8 cellular contexts compared by ENCODE assay signal in the genomic region with DNA sequence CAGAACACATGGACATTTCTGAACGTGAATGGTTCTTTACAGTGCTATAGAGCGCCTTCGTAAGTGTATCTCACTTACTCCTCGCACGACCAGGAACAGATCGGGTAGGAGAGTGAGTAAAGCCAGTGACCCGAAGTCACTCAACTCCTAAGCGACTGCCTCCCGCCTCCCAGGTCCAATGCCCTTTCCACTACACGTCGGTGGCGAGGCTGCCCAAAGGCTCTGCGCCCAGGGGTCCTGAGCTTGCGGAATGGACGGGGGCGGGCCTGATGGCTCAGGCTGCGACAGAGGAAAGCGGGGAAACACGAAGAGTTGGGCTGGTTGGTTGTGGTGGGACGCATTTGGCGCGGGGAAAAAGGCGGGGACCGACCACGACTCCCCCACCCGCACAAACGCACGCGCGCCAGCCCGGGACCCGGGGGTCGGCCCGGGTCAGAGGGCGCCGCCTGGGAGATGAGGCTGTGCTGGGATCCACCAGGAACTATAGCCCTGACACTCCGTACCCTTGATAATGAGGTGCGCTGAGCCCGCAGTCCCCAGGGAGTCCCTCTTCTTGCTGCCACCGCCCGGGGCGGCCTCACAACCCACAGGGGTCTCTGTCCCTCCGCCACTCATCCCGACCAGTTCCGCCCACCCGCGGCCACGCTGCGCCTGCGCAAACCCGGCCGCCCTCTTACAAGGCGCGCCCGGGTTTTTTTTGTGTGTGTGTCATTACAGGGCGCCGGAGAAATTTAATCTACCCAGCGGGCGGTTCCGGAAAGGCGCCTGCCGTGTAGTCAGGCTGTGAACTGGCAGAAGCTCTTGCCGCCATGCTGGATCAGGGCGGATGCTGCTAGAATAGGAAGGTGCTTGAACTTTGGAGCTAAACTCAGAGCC. TPM values are rescaled to one million over a fixed set of nuclear protein-coding genes. Genes with fewer than 3 reads are reported as not detected.
DNase-seq lines count a peak whose midpoint lies in the region; ATAC-seq and TF ChIP-seq lines count a peak whose summit lies in the region.

A gene with protein sequence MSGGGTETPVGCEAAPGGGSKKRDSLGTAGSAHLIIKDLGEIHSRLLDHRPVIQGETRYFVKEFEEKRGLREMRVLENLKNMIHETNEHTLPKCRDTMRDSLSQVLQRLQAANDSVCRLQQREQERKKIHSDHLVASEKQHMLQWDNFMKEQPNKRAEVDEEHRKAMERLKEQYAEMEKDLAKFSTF (minus strand): TSS at position 628 of the 876 bp plus-strand sequence. CDS start 13 bp downstream, at position 615.

- CTCF ChIA-PET in CD8-positive, alpha-beta T cell (lab: Charles Lee): no interaction called here

- peaks cover 13% of the 10 kb centered on the region for H3K4me1 ChIP-seq in CD8-positive, alpha-beta T cell (ENCODE audit: insufficient read depth, low read length)
- peaks cover 0 to 2% of the 10 kb centered on the region in 2 donors for H3K4me1 ChIP-seq in lung (ENCODE audit: control insufficient read depth in 2 of 2, insufficient read depth in 2 of 2, low read length in 2 of 2)

- H3K4me3 Mint-ChIP-seq in CD8-positive, alpha-beta T cell: peak within 1 kb of the TSS; percentile 95

- H3K9me3 Mint-ChIP-seq in CD8-positive, alpha-beta T cell: no peaks in the 10 kb centered on the region

- H3K4me3 ChIP-seq in CD8-positive, alpha-beta T cell (ENCODE audit: low read depth, low read length): peak within 1 kb of the TSS; percentile 89
- H3K4me3 ChIP-seq in lung: peak within 1 kb of the TSS; percentile 95

- peak; percentile 91 to 98 (median 95) for DNase-seq in CD8-positive, alpha-beta T cell
- DNase-seq in HS-27A (ENCODE audit: low read depth) (peak; percentile 68), NK-92 (lab: John Stamatoyannopoulos, UW; ENCODE audit: unreplicated experiment) (peak; percentile 83), lung (ENCODE audit: low spot score) (peak; percentile 96)
- DNase-seq in activated CD8-positive, alpha-beta memory T cell treated with anti-CD3 and anti-CD28 coated beads for 1 hour (ENCODE audit: extremely low read depth in 1 of 2, low read depth in 1 of 2): peak; percentile 89 to 93
- DNase-seq in effector CD4-positive, alpha-beta T cell: peak; percentile 97
- DNase-seq in stimulated activated CD4-positive, alpha-beta T cell treated with anti-CD3 and anti-CD28 coated beads, TNF-alpha, amount 100 ng/mL, for 4 hours (ENCODE audit: low read depth in 3 of 3): peak; percentile 95 to 96 (median 95)

- H3K36me3 Mint-ChIP-seq in CD8-positive, alpha-beta T cell: peaks cover 25% of the 10 kb centered on the region

- H3K36me3 ChIP-seq in CD8-positive, alpha-beta T cell (ENCODE audit: insufficient read depth, low read length): no peaks in the 10 kb centered on the region
- H3K36me3 ChIP-seq in lung (ENCODE audit: control insufficient read depth in 2 of 2, insufficient read depth in 2 of 2, low read length in 2 of 2): peaks cover 0 to 6% of the 10 kb centered on the region in 2 donors

- peak; percentile 92 for ATAC-seq in CD8-positive, alpha-beta T cell
- ATAC-seq in GM19467 (IDR thresholded peaks at IDR 0.05; ENCODE audit: unreplicated experiment) (peak; percentile 93), lung (ENCODE audit: insufficient read depth, low FRiP score) (peak; percentile 96)

- no peaks in the 10 kb centered on the region for H3K9me3 ChIP-seq in CD8-positive, alpha-beta T cell (ENCODE audit: low read length)
- no peaks in the 10 kb centered on the region for H3K9me3 ChIP-seq in lung (ENCODE audit: control insufficient read depth in 2 of 2, insufficient read depth in 1 of 2, low read length in 1 of 2)

- intact Hi-C loops in CD8-positive, alpha-beta T cell (cut with DNase I, micrococcal nuclease): loop anchor here (1.0 to 5.0 kb wide), 10 partner anchors 38 to 751 kb away; a partner anchor contains a TSS

- WGBS in lung, 2 donors: 0 to 1% methylated on average over 57 to 64 of the region's 64 CpGs

- no peak for TF ChIP-seq CTCF in CD8-positive, alpha-beta T cell (IDR thresholded peaks at IDR 0.05)
- no peak for TF ChIP-seq CTCF in lung (IDR thresholded peaks at IDR 0.05; ENCODE audit: control extremely low read depth, extremely low read depth)

- POLR2A ChIA-PET in CD8-positive, alpha-beta T cell (lab: Charles Lee): interaction anchor here (0.7 to 2.2 kb wide), 6 partner anchors 36 to 759 kb away, joined by 3 to 20 read pairs (median 4); a partner anchor contains a TSS

- peak within 1 kb of the TSS; percentile 98 for H3K27ac Mint-ChIP-seq in CD8-positive, alpha-beta T cell

- no peaks in the 10 kb centered on the region for H3K27me3 ChIP-seq in CD8-positive, alpha-beta T cell (ENCODE audit: insufficient read depth, low read length)
- no peaks in the 10 kb centered on the region for H3K27me3 ChIP-seq in lung (ENCODE audit: control insufficient read depth, insufficient read depth)

- peaks cover 2% of the 10 kb centered on the region for H3K27me3 Mint-ChIP-seq in CD8-positive, alpha-beta T cell (ENCODE audit: low read depth)

- H3K4me1 Mint-ChIP-seq in CD8-positive, alpha-beta T cell (ENCODE audit: low read depth): peaks cover 27% of the 10 kb centered on the region

- peak within 1 kb of the TSS; percentile 87 for H3K27ac ChIP-seq in CD8-positive, alpha-beta T cell (ENCODE audit: low read depth, low read length)
- H3K27ac ChIP-seq in lung (ENCODE audit: low read depth in 1 of 2, low read length in 1 of 2): peak within 1 kb of the TSS; percentile 86 to 87

RNA-seq across cellular contexts. Expression of the gene that starts here (rescaled TPM):
- total RNA-seq in CD8-positive, alpha-beta T cell: 1 to 10 TPM; 6.3 to 8.9 TPM
- total RNA-seq in lung: 10 to 100 TPM in 1 of 2 donors, 1 to 10 TPM in 1; 8.6 to 20.5 TPM
- polyA plus RNA-seq in lung: 1 to 10 TPM; 3.5 to 4.6 TPM

Comparison
In these comparisons a context has a peak if more than half of its experiments do, and no peak if none do; other contexts are left out.
1. Peak in every context shown above with its lines: DNase-seq, ATAC-seq, H3K4me3 ChIP-seq and H3K27ac ChIP-seq.